Comparison of ENCODE assay signal across 16 cellular contexts in the genomic region with DNA sequence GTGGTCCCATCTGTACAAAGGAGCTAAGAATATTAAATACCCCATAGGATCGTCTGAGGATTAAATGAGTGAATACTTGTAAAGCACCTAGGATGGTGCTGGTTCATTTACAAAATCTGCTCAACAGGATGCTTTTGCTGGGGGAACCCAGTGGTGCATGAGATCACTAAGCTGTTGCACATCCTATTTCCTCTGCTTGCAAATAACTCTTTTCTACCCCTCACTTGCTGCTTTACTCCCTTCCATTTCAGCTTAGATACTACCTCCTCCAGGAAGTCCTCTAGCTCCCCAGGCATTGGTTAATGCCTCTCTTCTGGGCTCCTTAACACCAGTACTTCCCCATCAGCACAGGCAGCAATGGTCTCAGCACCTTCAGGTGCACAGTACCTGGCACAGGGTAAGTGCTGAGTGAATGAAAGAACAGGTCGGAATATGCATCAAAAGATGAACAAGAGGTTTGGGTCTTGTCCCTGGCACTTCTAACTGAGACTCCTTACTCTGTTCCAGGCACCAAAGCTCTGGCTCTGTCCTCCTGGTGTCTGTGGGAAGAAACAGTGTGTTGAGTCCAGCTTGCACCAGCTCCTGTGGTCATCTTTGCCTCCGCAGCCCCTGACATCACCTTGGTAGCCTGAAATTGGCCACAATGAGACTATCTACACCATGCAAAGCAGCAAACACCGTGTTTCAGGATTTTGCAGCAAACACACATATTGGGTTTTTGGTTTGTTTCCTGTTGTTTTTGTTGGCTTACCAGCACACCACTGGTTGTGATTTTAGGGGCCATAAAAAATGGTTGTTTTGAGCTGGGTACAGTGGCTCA. TPM values are rescaled to one million over a fixed set of nuclear protein-coding genes. Genes with fewer than 3 reads are reported as not detected.
DNase-seq lines count a peak whose midpoint lies in the region; ATAC-seq lines count a peak whose summit lies in the region.
"Had no signal": no experiment of that assay in that cellular context is flagged by ENCODE, and none has a peak within 500 bp of the region (broad histone marks: within the 10 kb centered on the region; RNA-seq: fewer than 3 reads in every experiment).

No MANE protein-coding gene starts in this region.

- no peaks in the 10 kb centered on the region for H3K79me2 ChIP-seq in Karpas-422 (ENCODE audit: low read length)

- peaks cover 46% of the 10 kb centered on the region for H3K4me1 Mint-ChIP-seq in activated T-cell treated with anti-CD3 and anti-CD28 coated beads, Interleukin-2, amount 50 U/mL, for 24 hours (ENCODE audit: low read depth)
- peaks cover 36% of the 10 kb centered on the region for H3K4me1 Mint-ChIP-seq in stimulated activated memory B cell treated with anti-CD40 and anti-IgM and Interleukin-4, amounts not matched to agents 10 μg/mL and 1 μg/mL and 100 μg/mL, for 72 hours
- H3K4me1 Mint-ChIP-seq: nephron had no signal

- H3K4me3 Mint-ChIP-seq in activated T-cell treated with anti-CD3 and anti-CD28 coated beads, Interleukin-2, amount 50 U/mL, for 24 hours = peak overlapping the region; percentile 18
- H3K4me3 Mint-ChIP-seq in stimulated activated memory B cell treated with anti-CD40 and anti-IgM and Interleukin-4, amounts not matched to agents 10 μg/mL and 1 μg/mL and 100 μg/mL, for 72 hours = peak overlapping the region; percentile 43
- H3K4me3 Mint-ChIP-seq: nephron had no signal

- no peak overlapping the region for H2AFZ ChIP-seq in Karpas-422 (ENCODE audit: low read length)

- peak overlapping the region; percentile 1 for H3K4me2 ChIP-seq in Karpas-422 (ENCODE audit: low read depth, low read length, poor library complexity, severe bottlenecking)

- peak; percentile 4 to 10 for ATAC-seq in activated naive CD4-positive, alpha-beta T cell treated with anti-CD3 and anti-CD28 coated beads, Interleukin-2, amount 50 U/mL, for 72 hours
- ATAC-seq in stimulated activated memory B cell treated with anti-CD40 and anti-IgM and Interleukin-4, amounts not matched to agents 10 μg/mL and 1 μg/mL and 100 μg/mL, for 72 hours = peak; percentile 70
- no peak for ATAC-seq in HG03432 (IDR thresholded peaks at IDR 0.05; ENCODE audit: unreplicated experiment)
- ATAC-seq: Right ventricle myocardium inferior had no signal

- H3K9ac ChIP-seq in Karpas-422 (ENCODE audit: low read length) = no peak overlapping the region

- H3K27me3 ChIP-seq in Karpas-422 (ENCODE audit: low read length) = no peaks in the 10 kb centered on the region

- H3K27me3 Mint-ChIP-seq in activated T-cell treated with anti-CD3 and anti-CD28 coated beads, Interleukin-2, amount 50 U/mL, for 24 hours = no peaks in the 10 kb centered on the region
- H3K27me3 Mint-ChIP-seq in stimulated activated memory B cell treated with anti-CD40 and anti-IgM and Interleukin-4, amounts not matched to agents 10 μg/mL and 1 μg/mL and 100 μg/mL, for 72 hours = peaks cover 14% of the 10 kb centered on the region

- H3K27ac Mint-ChIP-seq in activated T-cell treated with anti-CD3 and anti-CD28 coated beads, Interleukin-2, amount 50 U/mL, for 24 hours = peak overlapping the region; percentile 76
- peak overlapping the region; percentile 84 to 97 for H3K27ac Mint-ChIP-seq in activated naive CD4-positive, alpha-beta T cell treated with anti-CD3 and anti-CD28 coated beads, Interleukin-2, amount 50 U/mL, for 72 hours
- peak overlapping the region; percentile 68 for H3K27ac Mint-ChIP-seq in stimulated activated memory B cell treated with anti-CD40 and anti-IgM and Interleukin-4, amounts not matched to agents 10 μg/mL and 1 μg/mL and 100 μg/mL, for 72 hours
- H3K27ac Mint-ChIP-seq: nephron had no signal

- no peaks in the 10 kb centered on the region for H3K9me3 Mint-ChIP-seq in activated T-cell treated with anti-CD3 and anti-CD28 coated beads, Interleukin-2, amount 50 U/mL, for 24 hours
- peaks cover 0 to 3% of the 10 kb centered on the region in 2 donors for H3K9me3 Mint-ChIP-seq in activated naive CD4-positive, alpha-beta T cell treated with anti-CD3 and anti-CD28 coated beads, Interleukin-2, amount 50 U/mL, for 72 hours
- no peaks in the 10 kb centered on the region for H3K9me3 Mint-ChIP-seq in stimulated activated memory B cell treated with anti-CD40 and anti-IgM and Interleukin-4, amounts not matched to agents 10 μg/mL and 1 μg/mL and 100 μg/mL, for 72 hours
- H3K9me3 Mint-ChIP-seq: nephron had no signal

- H3K9me3 ChIP-seq in Karpas-422 (ENCODE audit: low read length) = no peaks in the 10 kb centered on the region

- H3K36me3 ChIP-seq in Karpas-422 (ENCODE audit: insufficient read depth, low read length) = no peaks in the 10 kb centered on the region

- no peaks in the 10 kb centered on the region for H4K20me1 ChIP-seq in Karpas-422 (ENCODE audit: insufficient read depth, low read depth, low read length)

- no peak overlapping the region for H3K27ac ChIP-seq in Karpas-422 (ENCODE audit: low read length)

- no peaks in the 10 kb centered on the region for H3K9me2 ChIP-seq in Karpas-422 (replicated peaks; ENCODE audit: insufficient read depth, low read length)

- DNase-seq in activated T-cell treated with anti-CD3 and anti-CD28 coated beads, Interleukin-2, amount 50 U/mL, for 24 hours = peak; percentile 31
- DNase-seq in activated T-cell treated with anti-CD3 and anti-CD28 coated beads for 4 hours = no peak
- DNase-seq in Karpas-422 = peak; percentile 75
- DNase-seq in activated naive CD4-positive, alpha-beta T cell treated with anti-CD3 and anti-CD28 coated beads, Interleukin-2, amount 50 U/mL, for 72 hours (ENCODE audit: low spot score in 2 of 2) = no peak
- no peak for DNase-seq in retina
- DNase-seq in LoVo (ENCODE audit: low spot score) = no peak
- DNase-seq: dermis blood vessel endothelial cell, kidney, NCI-H1048, NCI-H526 had no signal

- H3K4me1 ChIP-seq in Karpas-422 (ENCODE audit: low read length) = peaks cover 16% of the 10 kb centered on the region

- H3K4me3 ChIP-seq in Karpas-422 (ENCODE audit: low read length) = no peak overlapping the region

- H3K36me3 Mint-ChIP-seq in activated T-cell treated with anti-CD3 and anti-CD28 coated beads, Interleukin-2, amount 50 U/mL, for 24 hours (ENCODE audit: low read depth) = no peaks in the 10 kb centered on the region
- H3K36me3 Mint-ChIP-seq in activated naive CD4-positive, alpha-beta T cell treated with anti-CD3 and anti-CD28 coated beads, Interleukin-2, amount 50 U/mL, for 72 hours = peaks cover 0 to 23% of the 10 kb centered on the region in 2 donors
- H3K36me3 Mint-ChIP-seq in stimulated activated memory B cell treated with anti-CD40 and anti-IgM and Interleukin-4, amounts not matched to agents 10 μg/mL and 1 μg/mL and 100 μg/mL, for 72 hours = no peaks in the 10 kb centered on the region

RNA-seq across cellular contexts. Expression of a gene that starts 24.1 kb away (rescaled TPM):
- total RNA-seq in Karpas-422 (2014; rRNA removed; shearing (Covaris generic); ENCODE audit: low replicate concordance) = 1.9 and 2.2 TPM in 2 replicates
- total RNA-seq in activated naive CD4-positive, alpha-beta T cell treated with anti-CD3 and anti-CD28 coated beads, Interleukin-2, amount 50 U/mL, for 72 hours = 100 to 1,000 TPM; 103 to 106 TPM
- total RNA-seq: Daoy, HT-29 had no signal

Comparison
In these comparisons a context has a peak if more than half of its experiments do, and no peak if none do; other contexts are left out.
1. DNase-seq: peak in activated T-cell treated with anti-CD3 and anti-CD28 coated beads, Interleukin-2, amount 50 U/mL, for 24 hours (single experiment) and Karpas-422 (single experiment); none in activated T-cell treated with anti-CD3 and anti-CD28 coated beads for 4 hours (single experiment), activated naive CD4-positive, alpha-beta T cell treated with anti-CD3 and anti-CD28 coated beads, Interleukin-2, amount 50 U/mL, for 72 hours (0 of 2), retina (single experiment) and LoVo (single experiment).
2. RNA of a gene that starts 24.1 kb away (total RNA-seq): 103 to 106 TPM in activated naive CD4-positive, alpha-beta T cell treated with anti-CD3 and anti-CD28 coated beads, Interleukin-2, amount 50 U/mL, for 72 hours; 1.9 to 2.2 TPM in Karpas-422; every median in the first group is over 10 times any median in the second.
3. Peak in every context shown above with its lines, with median percentiles within 50 percentile points of each other: H3K27ac Mint-ChIP-seq.